Comparison of ENCODE assay signal across 24 cellular contexts in the genomic region with DNA sequence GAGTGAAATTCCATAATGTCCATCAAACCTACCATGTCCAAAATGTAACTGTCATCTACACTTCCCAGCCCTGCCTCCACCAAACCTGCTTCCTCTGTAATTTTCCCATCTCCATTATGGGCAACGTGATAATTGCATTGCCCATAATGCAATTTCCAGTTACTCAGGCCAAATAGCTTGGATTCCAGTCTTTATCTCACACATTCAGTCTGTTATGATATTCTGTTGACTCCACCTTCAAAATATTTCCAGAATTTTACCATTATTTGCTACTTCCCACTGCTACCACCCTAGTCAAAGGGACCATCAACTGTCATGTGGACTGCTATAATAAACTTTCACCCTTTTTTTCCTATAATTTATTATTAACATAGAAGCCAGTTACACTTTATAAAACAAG.
"Had no signal": no experiment of that assay in that cellular context is flagged by ENCODE, and none has a peak within 500 bp of the region (broad histone marks: within the 10 kb centered on the region; RNA-seq: fewer than 3 reads in every experiment).

No MANE protein-coding gene starts in this region.

- H3K9ac ChIP-seq: neural progenitor cell, parathyroid adenoma had no signal

- DNase-seq: natural killer cell; occipital lobe; ovary; posterior cingulate gyrus; psoas muscle; right cardiac atrium; right lobe of liver; sigmoid colon; small intestine; stimulated activated CD4-positive, alpha-beta T cell treated with anti-CD3 and anti-CD28 coated beads, Interleukin-15, amount 100 ng/mL, for 24 hours; stimulated activated CD4-positive, alpha-beta T cell treated with anti-CD3 and anti-CD28 coated beads, Interleukin-2, amount 100 ng/mL, for 24 hours; stimulated activated CD4-positive, alpha-beta T cell treated with anti-CD3 and anti-CD28 coated beads, Interleukin-2, amount 100 ng/mL, for 48 hours; stimulated activated CD4-positive, alpha-beta T cell treated with anti-CD3 and anti-CD28 coated beads, Interleukin-4, amount 100 ng/mL, for 24 hours; stimulated activated naive B cell treated with anti-CD40 and anti-IgM and Interleukin-4, amounts not matched to agents 10 μg/mL and 1 μg/mL and 100 μg/mL, for 72 hours; stimulated activated naive CD4-positive, alpha-beta T cell treated with Interleukin-2 at 50 U/mL for 16 hours; stomach; thyroid gland; upper lobe of right lung; uterus had no signal

- H3K36me3 ChIP-seq: neural progenitor cell, ovary, right lobe of liver, sigmoid colon, stomach, thoracic aorta, thyroid gland, tibial nerve, upper lobe of right lung, uterus had no signal

- H3K27me3 ChIP-seq: neural progenitor cell, ovary, right lobe of liver, sigmoid colon, stomach, thyroid gland, tibial nerve, upper lobe of right lung, uterus had no signal

- H3K9me3 ChIP-seq: ovary, psoas muscle, right lobe of liver, sigmoid colon, stomach, thoracic aorta, thyroid gland, tibial nerve, upper lobe of right lung, uterus had no signal

- H3K79me2 ChIP-seq: parathyroid adenoma had no signal

- H3K4me3 ChIP-seq: neural progenitor cell, ovary, psoas muscle, right lobe of liver, sigmoid colon, stomach, thoracic aorta, thyroid gland, tibial nerve, upper lobe of right lung, uterus had no signal

- ATAC-seq: natural killer cell; psoas muscle; right cardiac atrium; right lobe of liver; stimulated activated effector memory CD8-positive, alpha-beta T cell treated with anti-CD3 and anti-CD28 coated beads, Interleukin-12 subunit alpha, Interleukin-12 subunit beta, amount 100 ng/mL, for 72 hours; stimulated activated naive B cell treated with anti-CD40 and anti-IgM and Interleukin-4, amounts not matched to agents 10 μg/mL and 1 μg/mL and 100 μg/mL, for 72 hours; upper lobe of right lung had no signal

- H3K27ac ChIP-seq: neural progenitor cell, ovary, parathyroid adenoma, psoas muscle, right lobe of liver, sigmoid colon, stomach, thoracic aorta, thyroid gland, tibial nerve, upper lobe of right lung, uterus had no signal

- H3K4me2 ChIP-seq: neural progenitor cell had no signal

- H3K4me1 ChIP-seq: psoas muscle, right lobe of liver, sigmoid colon, stomach, thyroid gland, tibial nerve, upper lobe of right lung, uterus had no signal

- FAIRE-seq: small intestine had no signal

- H2AFZ ChIP-seq: neural progenitor cell, parathyroid adenoma had no signal
